Comparison of ENCODE assay signal across 8 cellular contexts in genomic region chr2:176002684-176003225, GRCh38. TPM values are rescaled to one million over a fixed set of nuclear protein-coding genes. Genes with fewer than 3 reads are reported as not detected.
DNase-seq lines count a peak whose midpoint lies in the region; ATAC-seq, FAIRE-seq and TF ChIP-seq lines count a peak whose summit lies in the region.

No MANE protein-coding gene starts in this region.

- no peak for FAIRE-seq in H54 (lab: Jason Lieb, UNC)

- peaks cover 25% of the 10 kb centered on the region for H3K4me1 Mint-ChIP-seq in central memory CD8-positive, alpha-beta T cell

- no peak for ATAC-seq in central memory CD8-positive, alpha-beta T cell (replicated peaks; ENCODE audit: extremely low read depth, poor library complexity, severe bottlenecking)
- ATAC-seq in GM18870 (IDR thresholded peaks at IDR 0.05; ENCODE audit: unreplicated experiment) = no peak

- H3K4me3 Mint-ChIP-seq in central memory CD8-positive, alpha-beta T cell = peak overlapping the region; percentile 90

- peak overlapping the region; percentile 51 for H3K27ac ChIP-seq in temporal lobe (ENCODE audit: low read depth, low read length)

- peak overlapping the region; percentile 97 for H3K27ac Mint-ChIP-seq in central memory CD8-positive, alpha-beta T cell (ENCODE audit: low read depth)

- no peaks in the 10 kb centered on the region for H3K9me3 Mint-ChIP-seq in central memory CD8-positive, alpha-beta T cell

- peak; percentile 87 for DNase-seq in DMS53 (lab: John Stamatoyannopoulos, UW)
- DNase-seq in H54 (ENCODE audit: insufficient read length, low spot score) = peak; percentile 9
- peak; percentile 83 for DNase-seq in NCI-H748 (lab: John Stamatoyannopoulos, UW; ENCODE audit: unreplicated experiment)
- no peak for DNase-seq in central memory CD8-positive, alpha-beta T cell (ENCODE audit: low spot score in 2 of 2)
- peak; percentile 76 for DNase-seq in left kidney (ENCODE audit: low read depth, low spot score)
- DNase-seq in GM03348 (ENCODE audit: low spot score) = no peak

- no peak for TF ChIP-seq POLR2A in H54 (IDR thresholded peaks at IDR 0.05; ENCODE audit: low read depth, low read length)

- peaks cover 10% of the 10 kb centered on the region for H3K36me3 Mint-ChIP-seq in central memory CD8-positive, alpha-beta T cell (ENCODE audit: insufficient read depth)

- no peaks in the 10 kb centered on the region for H3K27me3 Mint-ChIP-seq in central memory CD8-positive, alpha-beta T cell

RNA-seq across cellular contexts. Expression of gene LNPK, which starts 0.7 kb away (rescaled TPM):
- 48.9 TPM for total RNA-seq in temporal lobe

Comparison
In these comparisons a context has a peak if more than half of its experiments do, and no peak if none do; other contexts are left out.
1. DNase-seq: peak in DMS53 (single experiment), H54 (single experiment), NCI-H748 (single experiment) and left kidney (single experiment); none in central memory CD8-positive, alpha-beta T cell (0 of 2) and GM03348 (single experiment).